Comparison of ENCODE assay signal across 6 cellular contexts in genomic region chr7:15547320-15547719, GRCh38. TPM values are rescaled to one million over a fixed set of nuclear protein-coding genes. Genes with fewer than 3 reads are reported as not detected.
"Had no signal": no experiment of that assay in that cellular context is flagged by ENCODE, and none has a peak within 500 bp of the region (broad histone marks: within the 10 kb centered on the region; RNA-seq: fewer than 3 reads in every experiment).

No MANE protein-coding gene starts in this region.

RNA-seq across cellular contexts. Expression of gene AGMO, which starts 14.5 kb away (rescaled TPM):
- total RNA-seq: activated CD4-positive, alpha-beta memory T cell treated with anti-CD3 and anti-CD28 coated beads, Interleukin-2, amount 10 ng/mL, durations not matched to agents 7 days and 5 days; activated CD4-positive, alpha-beta T cell treated with anti-CD3 and anti-CD28 coated beads for 36 hours; activated CD8-positive, alpha-beta memory T cell treated with anti-CD3 and anti-CD28 coated beads for 36 hours; activated naive CD4-positive, alpha-beta T cell treated with anti-CD3 and anti-CD28 coated beads for 36 hours; activated T-helper 17 cell treated with anti-CD3 and anti-CD28 coated beads, Interleukin-2, amount 50 U/mL, for 72 hours; T-helper 2 cell treated with Interferon-gamma antibody and Interleukin-4, amounts not matched to agents 100 ng/mL and 5 ng/mL, for 36 hours had no signal
